Comparison of ENCODE assay signal across 18 cellular contexts in genomic region chr11:660681-661444, GRCh38. TPM values are rescaled to one million over a fixed set of nuclear protein-coding genes. Genes with fewer than 3 reads are reported as not detected.
A peak's percentile ranks its signal among the peaks of the same experiment; 100 is the strongest.
DNase-seq lines count a peak whose midpoint lies in the region; ATAC-seq and TF ChIP-seq lines count a peak whose summit lies in the region.
"Had no signal": no experiment of that assay in that cellular context is flagged by ENCODE, and none has a peak within 500 bp of the region (broad histone marks: within the 10 kb centered on the region; RNA-seq: fewer than 3 reads in every experiment).

No MANE protein-coding gene starts in this region.

- H3K4me2 ChIP-seq in osteoblast (ENCODE audit: insufficient read depth, low read length), result no peak overlapping the region
- H3K4me2 ChIP-seq: A549 had no signal

- H3K4me3 Mint-ChIP-seq in natural killer cell treated with Interleukin-12 subunit alpha and Interleukin-12 subunit beta and Interleukin-15 and Interleukin-18, amount 100 ng/mL, for 72 hours, result no peak overlapping the region
- H3K4me3 Mint-ChIP-seq in natural killer cell, result no peak overlapping the region
- H3K4me3 Mint-ChIP-seq: CD4-positive, CD25-positive, alpha-beta regulatory T cell; HFFc6 had no signal

- H3K27me3 Mint-ChIP-seq in natural killer cell treated with Interleukin-12 subunit alpha and Interleukin-12 subunit beta and Interleukin-15 and Interleukin-18, amount 100 ng/mL, for 72 hours, result no peaks in the 10 kb centered on the region
- no peaks in the 10 kb centered on the region for H3K27me3 Mint-ChIP-seq in natural killer cell (ENCODE audit: low read depth in 2 of 2)
- H3K27me3 Mint-ChIP-seq: CD4-positive, CD25-positive, alpha-beta regulatory T cell had no signal

- peaks cover 4% of the 10 kb centered on the region for H3K79me2 ChIP-seq in osteoblast (ENCODE audit: insufficient read depth, low read length)

- ATAC-seq in natural killer cell treated with Interleukin-12 subunit alpha and Interleukin-12 subunit beta and Interleukin-15 and Interleukin-18, amount 100 ng/mL, for 72 hours, result no peak
- ATAC-seq in natural killer cell (no peak), HG03135 (IDR thresholded peaks at IDR 0.05; ENCODE audit: unreplicated experiment) (no peak)
- ATAC-seq: A549, GM12878 had no signal

- WGBS in testis, 2 donors, result 72 to 82% methylated on average over 19 of the region's 19 CpGs

- H3K9me3 Mint-ChIP-seq in natural killer cell treated with Interleukin-12 subunit alpha and Interleukin-12 subunit beta and Interleukin-15 and Interleukin-18, amount 100 ng/mL, for 72 hours, result no peaks in the 10 kb centered on the region
- H3K9me3 Mint-ChIP-seq in natural killer cell, result no peaks in the 10 kb centered on the region
- H3K9me3 Mint-ChIP-seq: CD4-positive, CD25-positive, alpha-beta regulatory T cell; HFFc6 had no signal

- H3K27ac ChIP-seq in RWPE1 (peak overlapping the region; percentile 87), osteoblast (ENCODE audit: low read depth, low read length) (no peak overlapping the region), testis (no peak overlapping the region)
- H3K27ac ChIP-seq: A549, GM23248, HL-60 had no signal

- peaks cover 18% of the 10 kb centered on the region for H4K20me1 ChIP-seq in osteoblast (ENCODE audit: insufficient read depth, low read length)

- H3K36me3 Mint-ChIP-seq in natural killer cell treated with Interleukin-12 subunit alpha and Interleukin-12 subunit beta and Interleukin-15 and Interleukin-18, amount 100 ng/mL, for 72 hours, result no peaks in the 10 kb centered on the region
- H3K36me3 Mint-ChIP-seq in natural killer cell, result no peaks in the 10 kb centered on the region

- TF ChIP-seq CTCF in natural killer cell (IDR thresholded peaks at IDR 0.05) (no peak), RWPE1 (conservative IDR thresholded peaks at IDR 0.05; ENCODE audit: low read depth) (no peak), osteoblast (IDR thresholded peaks at IDR 0.05; ENCODE audit: extremely low read depth, low read depth, low read length) (no peak), testis (IDR thresholded peaks at IDR 0.05) (no peak)

- no peak overlapping the region for H2AFZ ChIP-seq in osteoblast (ENCODE audit: low read length)
- H2AFZ ChIP-seq: GM23248 had no signal

- H3K4me3 ChIP-seq in H7 (ENCODE audit: insufficient read depth, low read depth, low read length) (no peak overlapping the region), osteoblast (ENCODE audit: insufficient read depth, low read length) (no peak overlapping the region), testis (no peak overlapping the region)
- H3K4me3 ChIP-seq: A549, GM12878, GM23248, HAP-1 had no signal

- H3K4me1 ChIP-seq in osteoblast (ENCODE audit: insufficient read depth, low read length), result no peaks in the 10 kb centered on the region
- H3K4me1 ChIP-seq in testis, result peaks cover 10% of the 10 kb centered on the region
- H3K4me1 ChIP-seq: HAP-1 had no signal

- H3K27ac Mint-ChIP-seq in natural killer cell treated with Interleukin-12 subunit alpha and Interleukin-12 subunit beta and Interleukin-15 and Interleukin-18, amount 100 ng/mL, for 72 hours, result no peak overlapping the region
- no peak overlapping the region for H3K27ac Mint-ChIP-seq in natural killer cell
- H3K27ac Mint-ChIP-seq: CD4-positive, CD25-positive, alpha-beta regulatory T cell; HFFc6 had no signal

- peaks cover 6% of the 10 kb centered on the region for H3K36me3 ChIP-seq in H7 (replicated peaks; ENCODE audit: control insufficient read depth, insufficient read depth, low read length)
- peaks cover 23% of the 10 kb centered on the region for H3K36me3 ChIP-seq in osteoblast (ENCODE audit: insufficient read depth, low read length)
- no peaks in the 10 kb centered on the region for H3K36me3 ChIP-seq in testis (ENCODE audit: low read depth, missing control alignments)

- H3K27me3 ChIP-seq in H7 (ENCODE audit: control insufficient read depth, insufficient read depth, low read length), result no peaks in the 10 kb centered on the region
- H3K27me3 ChIP-seq in osteoblast (ENCODE audit: insufficient read depth, low read length), result no peaks in the 10 kb centered on the region
- H3K27me3 ChIP-seq in testis, result no peaks in the 10 kb centered on the region

- TF ChIP-seq POLR2A in testis (IDR thresholded peaks at IDR 0.05), result no peak

- intact Hi-C loops in natural killer cell (cut with micrococcal nuclease) (no loop called here), testis (cut with DNase I; ENCODE audit: low total_unique reads) (no loop called here)

- peak; percentile 57 for DNase-seq in natural killer cell treated with Interleukin-12 subunit alpha and Interleukin-12 subunit beta and Interleukin-15 and Interleukin-18, amount 100 ng/mL, for 72 hours (ENCODE audit: low spot score)
- DNase-seq in natural killer cell (no peak), H7 (peak; percentile 35), RWPE1 (ENCODE audit: low spot score) (no peak), osteoblast (ENCODE audit: insufficient read length, low spot score, missing footprints) (peak; percentile 35), testis (no peak)
- no peak for DNase-seq in effector CD4-positive, alpha-beta T cell
- DNase-seq: CD4-positive, CD25-positive, alpha-beta regulatory T cell; DMS53; GM23248; HFFc6 had no signal

- no peaks in the 10 kb centered on the region for H3K9me3 ChIP-seq in osteoblast (ENCODE audit: low read depth, low read length)
- no peaks in the 10 kb centered on the region for H3K9me3 ChIP-seq in testis
- H3K9me3 ChIP-seq: A549, HAP-1 had no signal

- CTCF ChIA-PET in RWPE1 (lab: Yijun Ruan, JAX), result interaction anchor here (0.5 kb wide), 1 partner anchor 9 kb away, joined by 3 read pairs; no protein-coding TSS in a partner anchor

- no peaks in the 10 kb centered on the region for H3K4me1 Mint-ChIP-seq in natural killer cell treated with Interleukin-12 subunit alpha and Interleukin-12 subunit beta and Interleukin-15 and Interleukin-18, amount 100 ng/mL, for 72 hours (ENCODE audit: low read depth in 2 of 2)
- peaks cover 0 to 6% of the 10 kb centered on the region in 2 donors for H3K4me1 Mint-ChIP-seq in natural killer cell

- POLR2A ChIA-PET in RWPE1 (lab: Yijun Ruan, JAX; ENCODE audit: low non-redundant PET), result no interaction called here

RNA-seq across cellular contexts. Expression of gene DRD4, which starts 23.8 kb away (rescaled TPM):
- total RNA-seq in natural killer cell treated with Interleukin-12 subunit alpha and Interleukin-12 subunit beta and Interleukin-15 and Interleukin-18, amount 100 ng/mL, for 72 hours, result 1 to 10 TPM in 1 of 2 donors, under 1 TPM in 1; 0.48 to 1.3 TPM
- total RNA-seq in natural killer cell, result 1 to 10 TPM in 1 of 3 donors, under 1 TPM in 2; 0.49 to 1.2 (median 0.61) TPM
- total RNA-seq in H7 (2014; rRNA removed; shearing (Covaris generic)), result 1.8 and 2.1 TPM in 2 replicates
- under 0.01 TPM in 1 of 2 replicates, not detected in the other for total RNA-seq in osteoblast
- total RNA-seq in testis, result 1 to 10 TPM; 2.0 to 3.3 TPM
- 1.5 TPM for polyA plus RNA-seq in testis (ENCODE audit: insufficient read depth, low read depth, low replicate concordance)
- total RNA-seq: CD4-positive, CD25-positive, alpha-beta regulatory T cell; GM12878; GM23248 had no signal
- polyA plus RNA-seq: A549; BJ; CD4-positive, CD25-positive, alpha-beta regulatory T cell; GM12878; GM23248 had no signal

RNA-seq across cellular contexts. Expression of gene SCT, which starts 33.9 kb away (rescaled TPM):
- total RNA-seq in natural killer cell treated with Interleukin-12 subunit alpha and Interleukin-12 subunit beta and Interleukin-15 and Interleukin-18, amount 100 ng/mL, for 72 hours, result not detected
- total RNA-seq in natural killer cell (not detected), osteoblast (not detected in 2 replicates), testis (1 to 10 TPM; 3.4 to 9.3 TPM)
- total RNA-seq in H7 (2014; rRNA removed; shearing (Covaris generic)), result not detected in 2 replicates
- polyA plus RNA-seq in testis (ENCODE audit: insufficient read depth, low read depth, low replicate concordance), result 1.5 TPM
- total RNA-seq: CD4-positive, CD25-positive, alpha-beta regulatory T cell; GM12878; GM23248; HFFc6 had no signal
- polyA plus RNA-seq: A549; AG04450; BJ; CD4-positive, CD25-positive, alpha-beta regulatory T cell; GM12878; GM23248 had no signal

RNA-seq across cellular contexts. Expression of gene DEAF1, which starts 34.2 kb away (rescaled TPM):
- total RNA-seq in natural killer cell treated with Interleukin-12 subunit alpha and Interleukin-12 subunit beta and Interleukin-15 and Interleukin-18, amount 100 ng/mL, for 72 hours, result 10 to 100 TPM; 23.2 to 83.6 TPM
- total RNA-seq in natural killer cell (10 to 100 TPM; 25.9 to 26.9 (median 26.8) TPM), osteoblast (38.0 and 44.2 TPM in 2 replicates), testis (100 to 1,000 TPM in 1 of 2 donors, 10 to 100 TPM in 1; 82.5 to 116 TPM)
- 69.0 and 74.6 TPM in 2 replicates for total RNA-seq in H7 (2014; rRNA removed; shearing (Covaris generic))
- 47.9 TPM for polyA plus RNA-seq in testis (ENCODE audit: insufficient read depth, low read depth, low replicate concordance)

RNA-seq across cellular contexts. Expression of gene TMEM80, which starts 34.8 kb away (rescaled TPM):
- total RNA-seq in natural killer cell treated with Interleukin-12 subunit alpha and Interleukin-12 subunit beta and Interleukin-15 and Interleukin-18, amount 100 ng/mL, for 72 hours, result 10 to 100 TPM; 15.3 to 20.3 TPM
- total RNA-seq in natural killer cell (10 to 100 TPM; 17.8 to 42.1 (median 33.0) TPM), osteoblast (17.4 and 21.2 TPM in 2 replicates), testis (10 to 100 TPM; 72.8 to 74.5 TPM)
- total RNA-seq in H7 (2014; rRNA removed; shearing (Covaris generic)), result 27.0 and 36.0 TPM in 2 replicates
- 38.9 TPM for polyA plus RNA-seq in testis (ENCODE audit: insufficient read depth, low read depth, low replicate concordance)

RNA-seq across cellular contexts. Expression of gene CDHR5, which starts 36.1 kb away (rescaled TPM):
- total RNA-seq in natural killer cell treated with Interleukin-12 subunit alpha and Interleukin-12 subunit beta and Interleukin-15 and Interleukin-18, amount 100 ng/mL, for 72 hours, result not detected
- total RNA-seq in natural killer cell (not detected), osteoblast (not detected in 2 replicates), testis (under 1 TPM; 0.12 to 0.63 TPM)
- total RNA-seq in H7 (2014; rRNA removed; shearing (Covaris generic)), result not detected in 2 replicates
- polyA plus RNA-seq in testis (ENCODE audit: insufficient read depth, low read depth, low replicate concordance), result 2.3 TPM
- total RNA-seq: CD4-positive, CD25-positive, alpha-beta regulatory T cell; GM12878; GM23248; HFFc6 had no signal
- polyA plus RNA-seq: AG04450; BJ; CD4-positive, CD25-positive, alpha-beta regulatory T cell; GM23248 had no signal

Comparison
In these comparisons a context has a peak if more than half of its experiments do, and no peak if none do; other contexts are left out.
1. DNase-seq: peak in natural killer cell treated with Interleukin-12 subunit alpha and Interleukin-12 subunit beta and Interleukin-15 and Interleukin-18, amount 100 ng/mL, for 72 hours (single experiment), H7 (single experiment) and osteoblast (single experiment); none in natural killer cell (single experiment), RWPE1 (single experiment), effector CD4-positive, alpha-beta T cell (single experiment) and testis (single experiment).